In genomic region chr18:7566587-7567486, GRCh38 we compare ENCODE assay signal across 8 cellular contexts. TPM values are rescaled to one million over a fixed set of nuclear protein-coding genes. Genes with fewer than 3 reads are reported as not detected.
DNase-seq lines count a peak whose midpoint lies in the region; ATAC-seq and TF ChIP-seq lines count a peak whose summit lies in the region.

PTPRM (plus strand) TSS chr18:7567316; CDS start chr18:7567819, 503 bp downstream.

- H3K4me3 Mint-ChIP-seq in endodermal cell: peak within 1 kb of the TSS; percentile 79

- H3K9me3 Mint-ChIP-seq in endodermal cell: peaks cover 6% of the 10 kb centered on the region

- WGBS in endodermal cell (ENCODE audit: insufficient coverage in 1 of 2, insufficient read length in 1 of 2), 2 experiments: 0% methylated on average over 37 to 138 of the region's 138 CpGs
- WGBS in lung, 2 donors: 0 to 1% methylated on average over 90 to 138 of the region's 138 CpGs

- H3K4me3 ChIP-seq in endodermal cell (ENCODE audit: low read length) (peak within 1 kb of the TSS; percentile 88), lung (peak within 1 kb of the TSS; percentile 95)

- ATAC-seq in HG02840 (IDR thresholded peaks at IDR 0.05; ENCODE audit: low FRiP score, unreplicated experiment) (peak; percentile 84), lung (ENCODE audit: insufficient read depth, low FRiP score) (peak; percentile 88)

- TF ChIP-seq CTCF in endodermal cell (conservative IDR thresholded peaks at IDR 0.05) (peak; percentile 9), lung (IDR thresholded peaks at IDR 0.05; ENCODE audit: control extremely low read depth, extremely low read depth) (no peak)

- H3K4me1 ChIP-seq in endodermal cell (ENCODE audit: control insufficient read depth, insufficient read depth, low read length) (peaks cover under 1% of the 10 kb centered on the region), lung (ENCODE audit: control insufficient read depth in 2 of 2, insufficient read depth in 2 of 2, low read length in 2 of 2) (peaks cover 3 to 4% of the 10 kb centered on the region in 2 donors)

- H3K9me3 ChIP-seq in endodermal cell (ENCODE audit: control insufficient read depth, low read length): peaks cover 10% of the 10 kb centered on the region
- no peaks in the 10 kb centered on the region for H3K9me3 ChIP-seq in lung (ENCODE audit: control insufficient read depth in 2 of 2, insufficient read depth in 1 of 2, low read length in 1 of 2)

- peaks cover 15% of the 10 kb centered on the region for H3K27me3 ChIP-seq in endodermal cell (ENCODE audit: control insufficient read depth, insufficient read depth, low read length, poor library complexity, severe bottlenecking)
- no peaks in the 10 kb centered on the region for H3K27me3 ChIP-seq in lung (ENCODE audit: control insufficient read depth, insufficient read depth)

- H3K36me3 ChIP-seq in endodermal cell (ENCODE audit: control insufficient read depth, insufficient read depth, low read length): no peaks in the 10 kb centered on the region
- H3K36me3 ChIP-seq in lung (ENCODE audit: control insufficient read depth in 2 of 2, insufficient read depth in 2 of 2, low read length in 2 of 2): no peaks in the 10 kb centered on the region

- peak within 1 kb of the TSS; percentile 85 for H3K9ac ChIP-seq in endodermal cell (ENCODE audit: extremely low read depth, low read length, poor library complexity, severe bottlenecking)

- DNase-seq in NCI-H524 (lab: John Stamatoyannopoulos, UW): peak; percentile 18 to 63
- DNase-seq in NCI-H524 treated with DMSO at 0.1 percent for 48 hours (lab: John Stamatoyannopoulos, UW): no peak
- peak; percentile 14 for DNase-seq in NCI-H1694 treated with DMSO at 0.1 percent for 48 hours (lab: John Stamatoyannopoulos, UW)
- DNase-seq in activated CD8-positive, alpha-beta memory T cell treated with anti-CD3 and anti-CD28 coated beads for 24 hours: peak; percentile 64
- peak; percentile 89 for DNase-seq in endodermal cell
- peak; percentile 86 for DNase-seq in lung (ENCODE audit: low spot score)
- DNase-seq in stimulated activated CD4-positive, alpha-beta T cell treated with anti-CD3 and anti-CD28 coated beads, Interleukin-4, amount 100 ng/mL, for 24 hours: peak; percentile 38

- peaks cover 25% of the 10 kb centered on the region for H3K27me3 Mint-ChIP-seq in endodermal cell (ENCODE audit: insufficient read depth)

- H3K36me3 Mint-ChIP-seq in endodermal cell (ENCODE audit: low read depth): peaks cover 7% of the 10 kb centered on the region

- peak within 1 kb of the TSS; percentile 74 for H3K27ac Mint-ChIP-seq in endodermal cell

- H3K4me1 Mint-ChIP-seq in endodermal cell: peaks cover 13% of the 10 kb centered on the region

- H3K27ac ChIP-seq in endodermal cell (ENCODE audit: low read depth, low read length) (peak within 1 kb of the TSS; percentile 59), lung (ENCODE audit: low read depth in 1 of 2, low read length in 1 of 2) (peak within 1 kb of the TSS; percentile 99 to 100)

RNA-seq across cellular contexts. Expression of gene PTPRM, which starts in this region (rescaled TPM):
- total RNA-seq in endodermal cell (10 to 100 TPM; 47.2 to 57.6 TPM), lung (100 to 1,000 TPM in 1 of 2 donors, 10 to 100 TPM in 1; 90.1 to 146 TPM)
- polyA plus RNA-seq in endodermal cell (2013, experiment 1 of 2): 79.0 TPM
- polyA plus RNA-seq in endodermal cell (2013, experiment 2 of 2): 78.6 TPM
- 10 to 100 TPM; 61.1 to 84.9 TPM for polyA plus RNA-seq in lung
